1 cellular context compared by ENCODE assay signal in genomic region chrX:151988706-151989299, GRCh38.
TF ChIP-seq lines count a peak whose summit lies in the region.

No MANE protein-coding gene starts in this region.

TF ChIP-seq in K562, 482 proteins besides CTCF, POLR2A, EP300 and RAD21 (continued from another document and continues in another):
- TF ChIP-seq ZBTB5 (IDR thresholded peaks at IDR 0.05) (no peak), TCF7L2 (IDR thresholded peaks at IDR 0.05; ENCODE audit: low read depth, low read length) (no peak), ATF2 (CRISPR knock-in tag; IDR thresholded peaks at IDR 0.05) (no peak), SNAPC5 (CRISPR knock-in tag; IDR thresholded peaks at IDR 0.05) (no peak), ZBTB17 (CRISPR knock-in tag; IDR thresholded peaks at IDR 0.05) (no peak), MCM5 (IDR thresholded peaks at IDR 0.05; ENCODE audit: low read depth) (no peak), GTF2A2 (tag; IDR thresholded peaks at IDR 0.05) (no peak), HMG20B (CRISPR knock-in tag; IDR thresholded peaks at IDR 0.05) (no peak), ZNF586 (CRISPR knock-in tag; conservative IDR thresholded peaks at IDR 0.05) (no peak), KLF10 (CRISPR knock-in tag; IDR thresholded peaks at IDR 0.05) (no peak), HDAC2 (IDR thresholded peaks at IDR 0.05) (0 out of 2 replicates have a peak, but pooled peaks have one; percentile 15), ZNF695 (CRISPR knock-in tag; IDR thresholded peaks at IDR 0.05) (no peak), MECOM (CRISPR knock-in tag; IDR thresholded peaks at IDR 0.05) (0 out of 2 replicates have a peak, but pooled peaks have one; percentile 13), CCNT2 (IDR thresholded peaks at IDR 0.05; ENCODE audit: borderline replicate concordance, extremely low read depth, insufficient read length, low read depth, low read length) (no peak), ZKSCAN1 (IDR thresholded peaks at IDR 0.05; ENCODE audit: low read depth, low read length) (no peak), RBM25 (IDR thresholded peaks at IDR 0.05; ENCODE audit: low read depth, low read length, severe bottlenecking) (no peak), NR2C1 (IDR thresholded peaks at IDR 0.05) (no peak), NR2C1 (tag; IDR thresholded peaks at IDR 0.05) (no peak), SIN3B (IDR thresholded peaks at IDR 0.05; ENCODE audit: low read depth) (no peak), KAT8 (IDR thresholded peaks at IDR 0.05; ENCODE audit: low read depth) (no peak), RREB1 (CRISPR knock-in tag; IDR thresholded peaks at IDR 0.05) (no peak), ZNF696 (CRISPR knock-in tag; conservative IDR thresholded peaks at IDR 0.05) (no peak), SMARCA4 (IDR thresholded peaks at IDR 0.05) (peak; percentile 54; the same call in 1 of the 2 replicates), POLR3G (IDR thresholded peaks at IDR 0.05; ENCODE audit: extremely low read depth, insufficient read length, insufficient replicate concordance) (no peak), ARID3B (CRISPR knock-in tag; IDR thresholded peaks at IDR 0.05; ENCODE audit: borderline replicate concordance) (no peak), ZFP91 (CRISPR knock-in tag; IDR thresholded peaks at IDR 0.05) (no peak), ZNF592 (IDR thresholded peaks at IDR 0.05) (0 out of 2 replicates have a peak, but pooled peaks have one; percentile 53), ZBTB8A (IDR thresholded peaks at IDR 0.05; ENCODE audit: partially characterized antibody) (no peak), ADNP (tag; IDR thresholded peaks at IDR 0.05) (no peak), TFE3 (CRISPR knock-in tag; IDR thresholded peaks at IDR 0.05) (no peak), TEAD4 (IDR thresholded peaks at IDR 0.05; ENCODE audit: low read length) (peak; percentile 66; the same call in 1 of the 2 replicates), TEAD4 (CRISPR knock-in tag; IDR thresholded peaks at IDR 0.05; ENCODE audit: borderline replicate concordance) (no peak), TEAD1 (CRISPR knock-in tag; IDR thresholded peaks at IDR 0.05) (0 out of 4 replicates have a peak, but pooled peaks of 1 of the 2 experiments have one; percentile 18), IRF1 (CRISPR knock-in tag; IDR thresholded peaks at IDR 0.05; ENCODE audit: borderline replicate concordance) (no peak), ZFP30 (CRISPR knock-in tag; IDR thresholded peaks at IDR 0.05; ENCODE audit: borderline replicate concordance) (no peak), HMBOX1 (IDR thresholded peaks at IDR 0.05) (no peak), ZNF644 (tag; IDR thresholded peaks at IDR 0.05; ENCODE audit: low read depth) (0 out of 2 replicates have a peak, but pooled peaks have one; percentile 31), FOSL1 (tag; conservative IDR thresholded peaks at IDR 0.05) (0 out of 2 replicates have a peak, but pooled peaks have one; percentile 17), FUS (optimal IDR thresholded peaks at IDR 0.05; ENCODE audit: low read depth, low read length) (no peak), ZNF174 (CRISPR knock-in tag; IDR thresholded peaks at IDR 0.05) (no peak), RBM15 (IDR thresholded peaks at IDR 0.05; ENCODE audit: insufficient read depth, low read length) (no peak), SMARCA5 (IDR thresholded peaks at IDR 0.05) (no peak), CEBPB (tag; IDR thresholded peaks at IDR 0.05) (no peak), MEIS2 (IDR thresholded peaks at IDR 0.05; ENCODE audit: partially characterized antibody) (peak; percentile 42), L3MBTL2 (IDR thresholded peaks at IDR 0.05) (peak; percentile 59), DDX20 (tag; IDR thresholded peaks at IDR 0.05; ENCODE audit: low read depth) (no peak)
